9 cellular contexts compared by ENCODE assay signal in the genomic region with DNA sequence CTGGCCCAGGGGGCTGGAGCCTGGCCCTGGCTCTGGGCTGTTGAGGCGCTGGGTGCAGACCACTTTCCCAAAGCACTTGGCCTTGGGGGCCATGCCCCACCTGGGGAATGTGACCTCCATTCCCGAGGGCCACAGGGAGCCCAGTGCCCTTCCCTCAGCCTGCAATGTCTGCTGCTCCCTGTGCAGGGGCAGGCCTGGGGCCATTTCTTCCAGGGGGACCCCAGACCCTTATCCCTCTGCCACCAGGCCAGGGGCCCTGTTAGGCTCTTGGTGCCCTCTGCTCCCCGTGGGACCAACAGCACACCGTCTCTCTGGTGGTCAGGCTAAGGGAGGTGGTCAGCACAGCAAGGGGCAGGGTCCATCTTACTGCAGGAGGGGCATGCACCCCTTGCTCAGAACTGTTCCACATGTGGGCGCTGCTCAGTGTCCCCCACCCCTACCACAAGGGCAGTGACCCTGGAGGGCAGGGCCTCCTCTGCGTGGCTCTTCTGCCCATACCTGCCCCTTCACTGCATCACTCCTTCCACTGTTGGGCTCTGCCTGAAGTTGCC. TPM values are rescaled to one million over a fixed set of nuclear protein-coding genes. Genes with fewer than 3 reads are reported as not detected.
DNase-seq lines count a peak whose midpoint lies in the region; ATAC-seq and TF ChIP-seq lines count a peak whose summit lies in the region.
"Had no signal": no experiment of that assay in that cellular context is flagged by ENCODE, and none has a peak within 500 bp of the region (broad histone marks: within the 10 kb centered on the region; RNA-seq: fewer than 3 reads in every experiment).

No MANE protein-coding gene starts in this region.

- H3K36me3 ChIP-seq in KMS-11 (ENCODE audit: insufficient read depth), result no peaks in the 10 kb centered on the region
- no peaks in the 10 kb centered on the region for H3K36me3 ChIP-seq in prostate gland

- 93% methylated on average over 6 of the region's 6 CpGs for WGBS in prostate gland

- H3K9me3 ChIP-seq in prostate gland, result no peaks in the 10 kb centered on the region

- H3K4me1 Mint-ChIP-seq in CD14-positive monocyte, result peaks cover 7% of the 10 kb centered on the region

- DNase-seq in CD14-positive monocyte (ENCODE audit: low spot score), result no peak
- no peak for DNase-seq in epithelial cell of esophagus (ENCODE audit: low read depth)
- DNase-seq in prostate gland (ENCODE audit: low spot score), result no peak
- DNase-seq in GDM1 (lab: John Stamatoyannopoulos, UW), result no peak
- DNase-seq in C1 segment of cervical spinal cord (lab: John Stamatoyannopoulos, UW), result no peak
- DNase-seq in left lobe of liver (ENCODE audit: low spot score), result no peak

- H3K27ac ChIP-seq in KMS-11 (no peak overlapping the region), prostate gland (peak overlapping the region; percentile 41 to 72)

- peak overlapping the region in 1 of 7 donors; percentile 68 for H3K27ac Mint-ChIP-seq in CD14-positive monocyte

- H3K4me3 ChIP-seq in KMS-11 (IDR thresholded peaks at IDR 0.05; ENCODE audit: insufficient read depth, low read depth, low read length) (no peak overlapping the region), epithelial cell of esophagus (ENCODE audit: low read length) (peak overlapping the region; percentile 29), prostate gland (no peak overlapping the region)

- peaks cover 2 to 18% (median 8%) of the 10 kb centered on the region in 3 donors for H3K27me3 Mint-ChIP-seq in CD14-positive monocyte (ENCODE audit: low read depth in 3 of 3)

- no peak overlapping the region; the same call in 1 of the 2 replicates for H3K4me2 ChIP-seq in KMS-11

- no peaks in the 10 kb centered on the region for H4K20me1 ChIP-seq in KMS-11 (ENCODE audit: insufficient read depth)

- TF ChIP-seq CTCF in CD14-positive monocyte (IDR thresholded peaks at IDR 0.05), result no peak
- no peak for TF ChIP-seq CTCF in KMS-11 (conservative IDR thresholded peaks at IDR 0.05; ENCODE audit: low read depth, low read length)
- TF ChIP-seq CTCF in epithelial cell of esophagus (IDR thresholded peaks at IDR 0.05; ENCODE audit: insufficient read depth, low read depth, low read length, missing control alignments), result no peak
- no peak for TF ChIP-seq CTCF in prostate gland (IDR thresholded peaks at IDR 0.05)

- H3K27me3 ChIP-seq in KMS-11 (ENCODE audit: insufficient read depth, low read depth) (peaks cover 33% of the 10 kb centered on the region), prostate gland (replicated peaks; ENCODE audit: insufficient read depth) (no peaks in the 10 kb centered on the region)

- H3K36me3 Mint-ChIP-seq in CD14-positive monocyte, result no peaks in the 10 kb centered on the region

- peak overlapping the region; percentile 78 to 89 for H3K4me3 Mint-ChIP-seq in CD14-positive monocyte

- peaks cover 0 to 5% (median 0%) of the 10 kb centered on the region in 7 donors for H3K9me3 Mint-ChIP-seq in CD14-positive monocyte

- H3K9ac ChIP-seq in KMS-11, result no peak overlapping the region

- no peak for TF ChIP-seq POLR2A in prostate gland (IDR thresholded peaks at IDR 0.05)

- no peak for ATAC-seq in HG02571 (IDR thresholded peaks at IDR 0.05; ENCODE audit: unreplicated experiment)
- no peak for ATAC-seq in left lobe of liver

- intact Hi-C loops in CD14-positive monocyte (cut with micrococcal nuclease) (loop anchor here in 1 of 2 donors (5.0 kb wide), 1 partner anchor 492 kb away; a partner anchor contains a TSS), prostate gland (cut with DNase I) (no loop called here)

- H3K4me1 ChIP-seq in KMS-11 (ENCODE audit: low read depth, poor library complexity, severe bottlenecking) (peaks cover 6% of the 10 kb centered on the region), prostate gland (replicated peaks) (no peaks in the 10 kb centered on the region)

- H3K79me2 ChIP-seq in KMS-11 (ENCODE audit: insufficient read depth, low read depth), result no peaks in the 10 kb centered on the region

- H2AFZ ChIP-seq in KMS-11 (ENCODE audit: low read depth), result peak overlapping the region; percentile 60; the same call in 1 of the 2 replicates

RNA-seq across cellular contexts. Expression of a gene that starts 1.1 kb away (rescaled TPM):
- polyA plus RNA-seq in CD14-positive monocyte, result not detected
- total RNA-seq in prostate gland, result 10 to 100 TPM in 1 of 2 donors, 1 to 10 TPM in 1; 7.8 to 43.3 TPM
- 11.3 TPM for total RNA-seq in left lobe of liver
- total RNA-seq: SK-MEL-5 had no signal

RNA-seq across cellular contexts. Expression of a gene that starts 5.1 kb away (rescaled TPM):
- polyA plus RNA-seq in CD14-positive monocyte, result not detected
- total RNA-seq in prostate gland (under 1 TPM; 0.18 to 0.28 TPM), left lobe of liver (1.4 TPM)

RNA-seq across cellular contexts. Expression of a gene that starts 29.2 kb away (rescaled TPM):
- polyA plus RNA-seq in CD14-positive monocyte, result 100 to 1,000 TPM in 1 of 2 donors, 10 to 100 TPM in 1; 41.9 to 111 TPM
- 100 to 1,000 TPM; 163 to 233 TPM for total RNA-seq in prostate gland
- total RNA-seq in left lobe of liver, result 97.3 TPM
